1 cellular context compared by ENCODE assay signal in the genomic region with DNA sequence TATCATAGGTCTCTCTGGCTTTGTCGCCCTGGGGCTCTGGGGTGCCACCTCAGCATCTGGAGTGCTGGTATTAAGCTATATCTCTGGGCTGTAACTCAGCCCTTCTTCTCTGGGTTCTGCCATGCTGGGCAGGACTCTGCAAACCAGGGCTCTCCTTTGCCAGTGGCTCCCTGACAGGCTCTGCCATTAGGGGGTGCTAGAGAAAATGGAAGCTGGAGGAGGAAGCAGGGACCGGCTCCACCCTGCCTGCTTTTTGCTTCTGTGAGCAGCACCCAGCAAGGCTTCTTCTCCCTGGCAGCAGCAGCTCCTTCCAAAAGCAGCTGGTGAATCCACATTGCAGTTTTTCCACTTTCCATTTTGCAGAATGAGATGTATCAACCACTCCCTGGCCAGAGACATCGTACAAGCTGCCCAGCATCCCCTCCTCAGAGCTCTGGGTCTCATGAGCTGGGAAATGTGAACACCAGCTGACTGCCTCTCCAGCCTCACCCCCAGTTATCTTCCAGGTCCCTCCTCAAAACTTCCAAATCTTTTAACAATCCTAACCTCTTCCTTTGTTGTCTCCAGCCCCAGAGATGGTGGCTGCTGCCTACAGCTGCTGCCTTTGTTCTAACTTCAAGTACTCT.
TF ChIP-seq lines count a peak whose summit lies in the region.

No MANE protein-coding gene starts in this region.

TF ChIP-seq in HepG2, 621 proteins besides CTCF, POLR2A, EP300 and RAD21 (continued from another document):
- TF ChIP-seq, protein P1, sequence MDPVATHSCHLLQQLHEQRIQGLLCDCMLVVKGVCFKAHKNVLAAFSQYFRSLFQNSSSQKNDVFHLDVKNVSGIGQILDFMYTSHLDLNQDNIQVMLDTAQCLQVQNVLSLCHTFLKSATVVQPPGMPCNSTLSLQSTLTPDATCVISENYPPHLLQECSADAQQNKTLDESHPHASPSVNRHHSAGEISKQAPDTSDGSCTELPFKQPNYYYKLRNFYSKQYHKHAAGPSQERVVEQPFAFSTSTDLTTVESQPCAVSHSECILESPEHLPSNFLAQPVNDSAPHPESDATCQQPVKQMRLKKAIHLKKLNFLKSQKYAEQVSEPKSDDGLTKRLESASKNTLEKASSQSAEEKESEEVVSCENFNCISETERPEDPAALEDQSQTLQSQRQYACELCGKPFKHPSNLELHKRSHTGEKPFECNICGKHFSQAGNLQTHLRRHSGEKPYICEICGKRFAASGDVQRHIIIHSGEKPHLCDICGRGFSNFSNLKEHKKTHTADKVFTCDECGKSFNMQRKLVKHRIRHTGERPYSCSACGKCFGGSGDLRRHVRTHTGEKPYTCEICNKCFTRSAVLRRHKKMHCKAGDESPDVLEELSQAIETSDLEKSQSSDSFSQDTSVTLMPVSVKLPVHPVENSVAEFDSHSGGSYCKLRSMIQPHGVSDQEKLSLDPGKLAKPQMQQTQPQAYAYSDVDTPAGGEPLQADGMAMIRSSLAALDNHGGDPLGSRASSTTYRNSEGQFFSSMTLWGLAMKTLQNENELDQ (CRISPR knock-in tag; IDR thresholded peaks at IDR 0.05; ENCODE audit: borderline replicate concordance), result no peak
- TF ChIP-seq ZNF780A (CRISPR knock-in tag; IDR thresholded peaks at IDR 0.05), result no peak
- peak; percentile 59 for TF ChIP-seq STAG1 (CRISPR knock-in tag; IDR thresholded peaks at IDR 0.05)
- TF ChIP-seq ZNF790 (CRISPR knock-in tag; IDR thresholded peaks at IDR 0.05; ENCODE audit: borderline replicate concordance), result no peak
- no peak for TF ChIP-seq RFXANK (CRISPR knock-in tag; IDR thresholded peaks at IDR 0.05)
- TF ChIP-seq HOXA5 (CRISPR knock-in tag; IDR thresholded peaks at IDR 0.05), result 0 out of 2 replicates have a peak, but pooled peaks have one; percentile 26
- TF ChIP-seq ZNF816 (CRISPR knock-in tag; IDR thresholded peaks at IDR 0.05; ENCODE audit: borderline replicate concordance), result no peak
- TF ChIP-seq, protein P2, sequence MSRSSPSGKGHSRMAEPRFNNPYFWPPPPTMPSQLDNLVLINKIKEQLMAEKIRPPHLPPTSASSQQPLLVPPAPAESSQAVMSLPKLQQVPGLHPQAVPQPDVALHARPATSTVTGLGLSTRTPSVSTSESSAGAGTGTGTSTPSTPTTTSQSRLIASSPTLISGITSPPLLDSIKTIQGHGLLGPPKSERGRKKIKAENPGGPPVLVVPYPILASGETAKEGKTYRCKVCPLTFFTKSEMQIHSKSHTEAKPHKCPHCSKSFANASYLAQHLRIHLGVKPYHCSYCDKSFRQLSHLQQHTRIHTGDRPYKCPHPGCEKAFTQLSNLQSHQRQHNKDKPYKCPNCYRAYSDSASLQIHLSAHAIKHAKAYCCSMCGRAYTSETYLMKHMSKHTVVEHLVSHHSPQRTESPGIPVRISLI (CRISPR knock-in tag; IDR thresholded peaks at IDR 0.05; ENCODE audit: borderline replicate concordance), result no peak
TF ChIP-seq in HepG2: peak in this region for 2.
